8 cellular contexts compared by ENCODE assay signal in the genomic region with DNA sequence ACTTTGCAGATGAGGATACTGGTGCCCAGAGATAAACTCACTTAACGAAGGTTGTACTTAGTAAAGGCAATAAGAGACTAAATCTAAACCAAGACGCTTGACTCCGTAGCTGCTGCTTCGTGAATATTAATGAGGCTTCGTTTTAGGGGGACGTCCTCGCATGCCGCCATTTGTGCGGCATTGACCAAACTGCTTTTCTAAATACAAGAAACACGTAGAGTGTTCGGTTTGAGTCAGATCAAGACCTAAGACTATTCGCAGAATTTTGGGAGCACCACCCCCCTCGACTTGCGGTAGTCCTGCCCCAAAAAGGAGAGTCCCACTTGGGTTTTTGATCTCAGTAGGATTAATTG. TPM values are rescaled to one million over a fixed set of nuclear protein-coding genes. Genes with fewer than 3 reads are reported as not detected.
DNase-seq lines count a peak whose midpoint lies in the region; ATAC-seq and TF ChIP-seq lines count a peak whose summit lies in the region.

No MANE protein-coding gene starts in this region.

- H3K27me3 Mint-ChIP-seq in naive thymus-derived CD8-positive, alpha-beta T cell = peaks cover 0 to 7% (median 0%) of the 10 kb centered on the region in 5 donors

- 0% methylated on average over 11 of the region's 14 CpGs for WGBS in mammary epithelial cell (ENCODE audit: low coverage, missing lambda C conversion rate)

- BruUV-seq in mammary epithelial cell (replicated peaks; lab: Mats Ljungman, UMichigan) = TSS peak; percentile 17

- DNase-seq in mammary epithelial cell = no peak
- DNase-seq in naive thymus-derived CD8-positive, alpha-beta T cell = peak in 1 of 10 donors; percentile 25
- DNase-seq in NCI-H1105 (lab: John Stamatoyannopoulos, UW) = no peak
- DNase-seq in sciatic nerve (ENCODE audit: low spot score) = no peak
- DNase-seq in NCI-H2029 treated with DMSO at 0.1 percent for 48 hours (lab: John Stamatoyannopoulos, UW) = no peak

- H3K79me2 ChIP-seq in KMS-11 (ENCODE audit: insufficient read depth, low read depth) (peaks cover 61% of the 10 kb centered on the region), mammary epithelial cell (ENCODE audit: insufficient read depth, low read length) (peaks cover 68% of the 10 kb centered on the region)

- H3K36me3 Mint-ChIP-seq in naive thymus-derived CD8-positive, alpha-beta T cell = peaks cover 16 to 47% (median 18%) of the 10 kb centered on the region in 3 donors

- no peak overlapping the region for H2AFZ ChIP-seq in KMS-11 (ENCODE audit: low read depth)
- H2AFZ ChIP-seq in mammary epithelial cell (ENCODE audit: low read depth, low read length) = no peak overlapping the region

- H3K27me3 ChIP-seq in BLaER1 (no peaks in the 10 kb centered on the region), KMS-11 (ENCODE audit: insufficient read depth, low read depth) (no peaks in the 10 kb centered on the region), mammary epithelial cell (ENCODE audit: insufficient read depth, low read length) (no peaks in the 10 kb centered on the region)

- H3K4me3 ChIP-seq in BLaER1 (peak overlapping the region; percentile 95), KMS-11 (IDR thresholded peaks at IDR 0.05; ENCODE audit: insufficient read depth, low read depth, low read length) (no peak overlapping the region), mammary epithelial cell (replicated peaks in 1 of 3; ENCODE audit: insufficient read depth in 1 of 3, low read depth in 2 of 3, low read length in 3 of 3) (peak overlapping the region; percentile 75 to 95 (median 85))

- H3K27ac Mint-ChIP-seq in naive thymus-derived CD8-positive, alpha-beta T cell = peak overlapping the region; percentile 98 to 100 (median 100)

- no peaks in the 10 kb centered on the region for H3K9me3 ChIP-seq in BLaER1
- no peaks in the 10 kb centered on the region for H3K9me3 ChIP-seq in mammary epithelial cell (replicated peaks; ENCODE audit: insufficient read depth, low read length)

- H3K4me1 ChIP-seq in BLaER1 (peaks cover 35% of the 10 kb centered on the region), KMS-11 (ENCODE audit: low read depth, poor library complexity, severe bottlenecking) (peaks cover 44% of the 10 kb centered on the region), mammary epithelial cell (ENCODE audit: insufficient read depth, low read length) (peaks cover 31% of the 10 kb centered on the region)

- H3K4me2 ChIP-seq in BLaER1 (peak overlapping the region; percentile 84), KMS-11 (peak overlapping the region; percentile 83), mammary epithelial cell (ENCODE audit: insufficient read depth, low read depth, low read length) (peak overlapping the region; percentile 90)

- H3K36me3 ChIP-seq in BLaER1 = peaks cover 43% of the 10 kb centered on the region
- peaks cover 29% of the 10 kb centered on the region; the same call in 1 of the 2 replicates for H3K36me3 ChIP-seq in KMS-11 (ENCODE audit: insufficient read depth)
- peaks cover 36% of the 10 kb centered on the region for H3K36me3 ChIP-seq in mammary epithelial cell (ENCODE audit: insufficient read depth, low read length)

- peaks cover 0 to 5% (median 0%) of the 10 kb centered on the region in 9 donors for H3K9me3 Mint-ChIP-seq in naive thymus-derived CD8-positive, alpha-beta T cell

- CTCF ChIA-PET in mammary epithelial cell (lab: Charles Lee; ENCODE audit: low non-redundant PET) = no interaction called here

- H3K9ac ChIP-seq in BLaER1 (peak overlapping the region; percentile 99), KMS-11 (peak overlapping the region; percentile 97), mammary epithelial cell (ENCODE audit: insufficient read depth, low read length) (peak overlapping the region; percentile 81)

- H3K4me3 Mint-ChIP-seq in naive thymus-derived CD8-positive, alpha-beta T cell = peak overlapping the region; percentile 91 to 99 (median 98)

- POLR2A ChIA-PET in naive thymus-derived CD8-positive, alpha-beta T cell (lab: Charles Lee) = interaction anchor here (0.5 to 2.6 kb wide), 11 partner anchors 11 to 1669 kb away, joined by 3 to 19 read pairs (median 3); partner anchors contain the start of genes FBXW11 and FGF18

- H3K27ac ChIP-seq in BLaER1 (peak overlapping the region; percentile 98), KMS-11 (peak overlapping the region; percentile 74; the same call in 1 of the 2 replicates), mammary epithelial cell (ENCODE audit: insufficient read depth, low read depth, low read length) (peak overlapping the region; percentile 57)

- intact Hi-C loops in mammary epithelial cell (cut with micrococcal nuclease) (no loop called here), sciatic nerve (cut with DNase I) (no loop called here)

- dilution Hi-C loops in mammary epithelial cell (cut with HindIII; ENCODE audit: low sequenced_read_pairs) = no loop called here

- in situ Hi-C loops in mammary epithelial cell (cut with MboI; ENCODE audit: low sequenced_read_pairs in 2 of 2) = no loop called here

- no peak for ATAC-seq in naive thymus-derived CD8-positive, alpha-beta T cell
- ATAC-seq in GM21360 (IDR thresholded peaks at IDR 0.05; ENCODE audit: unreplicated experiment) (no peak), sciatic nerve (no peak)

- peaks cover 60% of the 10 kb centered on the region for H4K20me1 ChIP-seq in BLaER1
- H4K20me1 ChIP-seq in KMS-11 (ENCODE audit: insufficient read depth) = peaks cover 53% of the 10 kb centered on the region
- peaks cover 47% of the 10 kb centered on the region for H4K20me1 ChIP-seq in mammary epithelial cell (ENCODE audit: insufficient read depth, low read length)

- peaks cover 32 to 68% (median 58%) of the 10 kb centered on the region in 4 donors for H3K4me1 Mint-ChIP-seq in naive thymus-derived CD8-positive, alpha-beta T cell

- TF ChIP-seq CTCF in KMS-11 (conservative IDR thresholded peaks at IDR 0.05; ENCODE audit: low read depth, low read length) (no peak), mammary epithelial cell (conservative IDR thresholded peaks at IDR 0.05 in 1 of 2, IDR thresholded peaks at IDR 0.05 in 1 of 2; ENCODE audit: extremely low read depth in 1 of 2, insufficient read depth in 1 of 2, low read depth in 1 of 2, low read length in 2 of 2) (no peak)

RNA-seq across cellular contexts. Expression of gene NPM1, which starts 1.1 kb away (rescaled TPM):
- total RNA-seq in mammary epithelial cell (1,000 to 10,000 TPM in 1 of 2 donors, 100 to 1,000 TPM in 1; 697 to 1,594 TPM), sciatic nerve (544 TPM)
- 4,940 TPM for polyA plus RNA-seq in mammary epithelial cell
- polyA minus RNA-seq in mammary epithelial cell = 938 TPM
- 1,000 to 10,000 TPM; 1,231 to 1,305 TPM for total RNA-seq in naive thymus-derived CD8-positive, alpha-beta T cell
- polyA plus RNA-seq in naive thymus-derived CD8-positive, alpha-beta T cell = 1,000 to 10,000 TPM in 2 of 3 donors, 100 to 1,000 TPM in 1; 960 to 1,086 (median 1,032) TPM

RNA-seq across cellular contexts. Expression of gene FGF18, which starts 30.7 kb away (rescaled TPM):
- total RNA-seq in mammary epithelial cell (under 1 TPM in 1 of 2 donors, not detected in 1; 0.24 TPM), sciatic nerve (15.8 TPM)
- not detected for polyA plus RNA-seq in mammary epithelial cell
- not detected for polyA minus RNA-seq in mammary epithelial cell
- under 1 TPM; 0.38 to 0.42 TPM for total RNA-seq in naive thymus-derived CD8-positive, alpha-beta T cell
- not detected for polyA plus RNA-seq in naive thymus-derived CD8-positive, alpha-beta T cell

Comparison
In these comparisons a context has a peak if more than half of its experiments do, and no peak if none do; other contexts are left out.
1. RNA of gene FGF18, which starts 30.7 kb away (total RNA-seq): 15.8 TPM in sciatic nerve (single experiment); 0.38 to 0.42 TPM in naive thymus-derived CD8-positive, alpha-beta T cell and 0.24 TPM in mammary epithelial cell; every median in the first group is over 10 times any median in the second.
2. Peak in every context shown above with its lines, with median percentiles within 50 percentile points of each other: H3K27ac ChIP-seq, H3K4me2 ChIP-seq and H3K9ac ChIP-seq.